In genomic region chr10:1425886-1426285, GRCh38 we compare ENCODE assay signal across 12 cellular contexts.
A peak's percentile ranks its signal among the peaks of the same experiment; 100 is the strongest.
DNase-seq lines count a peak whose midpoint lies in the region; ATAC-seq lines count a peak whose summit lies in the region.
"Had no signal": no experiment of that assay in that cellular context is flagged by ENCODE, and none has a peak within 500 bp of the region (broad histone marks: within the 10 kb centered on the region; RNA-seq: fewer than 3 reads in every experiment).

No MANE protein-coding gene starts in this region.

- peaks cover 4% of the 10 kb centered on the region for H3K4me1 Mint-ChIP-seq in activated CD8-positive, alpha-beta T cell treated with anti-CD3 and anti-CD28 coated beads, Interleukin-2, amount 10 ng/mL, durations not matched to agents 7 days and 5 days (ENCODE audit: low read depth)

- H3K27me3 Mint-ChIP-seq in activated CD8-positive, alpha-beta T cell treated with anti-CD3 and anti-CD28 coated beads, Interleukin-2, amount 10 ng/mL, durations not matched to agents 7 days and 5 days (ENCODE audit: low read depth), result peaks cover 14% of the 10 kb centered on the region

- no peak overlapping the region for H3K4me3 Mint-ChIP-seq in activated CD8-positive, alpha-beta T cell treated with anti-CD3 and anti-CD28 coated beads, Interleukin-2, amount 10 ng/mL, durations not matched to agents 7 days and 5 days
- H3K4me3 Mint-ChIP-seq: T-helper 17 cell had no signal

- CTCF ChIA-PET in activated CD8-positive, alpha-beta T cell treated with anti-CD3 and anti-CD28 coated beads, Interleukin-2, amount 10 ng/mL, durations not matched to agents 7 days and 5 days (lab: Charles Lee), result no interaction called here

- POLR2A ChIA-PET in activated CD8-positive, alpha-beta T cell treated with anti-CD3 and anti-CD28 coated beads, Interleukin-2, amount 10 ng/mL, durations not matched to agents 7 days and 5 days (lab: Charles Lee), result no interaction called here

- DNase-seq in germinal center (ENCODE audit: low spot score) (peak; percentile 30), NCI-H226 (no peak), CD1c-positive myeloid dendritic cell (ENCODE audit: extremely low spot score) (no peak)
- DNase-seq in activated CD8-positive, alpha-beta T cell treated with anti-CD3 and anti-CD28 coated beads, Interleukin-2, amount 10 ng/mL, durations not matched to agents 7 days and 5 days, result no peak
- DNase-seq: activated CD8-positive, alpha-beta memory T cell treated with anti-CD3 and anti-CD28 coated beads, Interleukin-2, amount 50 U/mL, for 48 hours; DMS 273 treated with DMSO at 0.1 percent for 48 hours; NCI-H82; T-helper 17 cell had no signal

- peak; percentile 55 for ATAC-seq in GM18867 (IDR thresholded peaks at IDR 0.05; ENCODE audit: unreplicated experiment)
- peak; percentile 77 for ATAC-seq in GM21529 (IDR thresholded peaks at IDR 0.05; ENCODE audit: unreplicated experiment)
- peak; percentile 49 for ATAC-seq in HG03280 (IDR thresholded peaks at IDR 0.05; ENCODE audit: unreplicated experiment)
- no peak for ATAC-seq in activated CD8-positive, alpha-beta T cell treated with anti-CD3 and anti-CD28 coated beads, Interleukin-2, amount 10 ng/mL, durations not matched to agents 7 days and 5 days
- no peak for ATAC-seq in HG02970 (IDR thresholded peaks at IDR 0.05; ENCODE audit: low FRiP score, unreplicated experiment)
- ATAC-seq: T-helper 17 cell had no signal

- no peak overlapping the region for H3K27ac Mint-ChIP-seq in activated CD8-positive, alpha-beta T cell treated with anti-CD3 and anti-CD28 coated beads, Interleukin-2, amount 10 ng/mL, durations not matched to agents 7 days and 5 days
- H3K27ac Mint-ChIP-seq: T-helper 17 cell had no signal

- H3K9me3 Mint-ChIP-seq in activated CD8-positive, alpha-beta T cell treated with anti-CD3 and anti-CD28 coated beads, Interleukin-2, amount 10 ng/mL, durations not matched to agents 7 days and 5 days (ENCODE audit: insufficient read depth), result peaks cover 10% of the 10 kb centered on the region

- no peaks in the 10 kb centered on the region for H3K36me3 Mint-ChIP-seq in activated CD8-positive, alpha-beta T cell treated with anti-CD3 and anti-CD28 coated beads, Interleukin-2, amount 10 ng/mL, durations not matched to agents 7 days and 5 days (ENCODE audit: low read depth)

Comparison
In these comparisons a context has a peak if more than half of its experiments do, and no peak if none do; other contexts are left out.
1. ATAC-seq: peak in GM18867 (single experiment), GM21529 (single experiment) and HG03280 (single experiment); none in activated CD8-positive, alpha-beta T cell treated with anti-CD3 and anti-CD28 coated beads, Interleukin-2, amount 10 ng/mL, durations not matched to agents 7 days and 5 days (single experiment) and HG02970 (single experiment).